Comparison of ENCODE assay signal across 1 cellular context in genomic region chr10:44761076-44761475, GRCh38.
TF ChIP-seq lines count a peak whose summit lies in the region.

No MANE protein-coding gene starts in this region.

TF ChIP-seq in SK-N-SH, 30 proteins besides CTCF, POLR2A, EP300 and RAD21 (continued from another document):
- no peak for TF ChIP-seq ZBTB33 (IDR thresholded peaks at IDR 0.05; ENCODE audit: borderline replicate concordance, low read depth)
- TF ChIP-seq NFIC (IDR thresholded peaks at IDR 0.05; ENCODE audit: borderline replicate concordance): no peak; the same call in 1 of the 2 replicates
- no peak for TF ChIP-seq USF1 (IDR thresholded peaks at IDR 0.05; ENCODE audit: borderline replicate concordance, low read depth)
- no peak for TF ChIP-seq FOXJ3 (CRISPR knock-in tag; IDR thresholded peaks at IDR 0.05)
- no peak for TF ChIP-seq EZH2phosphoT487 (IDR thresholded peaks at IDR 0.05; ENCODE audit: borderline replicate concordance, low read depth)
- TF ChIP-seq GABPA (IDR thresholded peaks at IDR 0.05; ENCODE audit: low read depth): no peak
- TF ChIP-seq RFX5 (IDR thresholded peaks at IDR 0.05; ENCODE audit: low read length): no peak
- no peak for TF ChIP-seq SMC3 (IDR thresholded peaks at IDR 0.05; ENCODE audit: low read depth, low read length)
